ENCODE assay signal across 8 cellular contexts in genomic region chr4:139301821-139302611, GRCh38. TPM values are rescaled to one million over a fixed set of nuclear protein-coding genes. Genes with fewer than 3 reads are reported as not detected.
DNase-seq lines count a peak whose midpoint lies in the region; ATAC-seq, FAIRE-seq and TF ChIP-seq lines count a peak whose summit lies in the region.

NDUFC1 (minus strand) TSS chr4:139302477; CDS start chr4:139295798, 6,679 bp downstream.

- H3K4me3 Mint-ChIP-seq in mesothelial cell of epicardium = peak within 1 kb of the TSS; percentile 100

- no peak within 1 kb of the TSS for H2BK12ac ChIP-seq in H1 (ENCODE audit: low read depth, low read length)

- no peak within 1 kb of the TSS for H3K14ac ChIP-seq in H1 (ENCODE audit: insufficient read length)

- no peaks in the 10 kb centered on the region for H3K27me3 ChIP-seq in H1 (replicated peaks in 1 of 4; ENCODE audit: control insufficient read depth in 3 of 4, extremely low read depth in 1 of 4, insufficient read depth in 3 of 4, low read length in 3 of 4)

- no peak for TF ChIP-seq RAD21 in H1 (IDR thresholded peaks at IDR 0.05 in 1 of 2, conservative IDR thresholded peaks at IDR 0.05 in 1 of 2; ENCODE audit: low read depth in 2 of 2, low read length in 2 of 2)

- no peak for TF ChIP-seq CTCF in H1 (IDR thresholded peaks at IDR 0.05; ENCODE audit: control extremely low read depth in 1 of 3, insufficient read depth in 1 of 3, low read depth in 1 of 3, low read length in 3 of 3)
- peak; percentile 29 for TF ChIP-seq CTCF in mesothelial cell of epicardium (IDR thresholded peaks at IDR 0.05; ENCODE audit: unreplicated experiment)

- H3K56ac ChIP-seq in H1 (replicated peaks; ENCODE audit: insufficient read length, low read depth, low read length) = peak within 1 kb of the TSS; percentile 74

- H3K23ac ChIP-seq in H1 (ENCODE audit: insufficient read length) = no peak within 1 kb of the TSS

- DNase-seq in AG08396 (ENCODE audit: low spot score) (peak; percentile 55), NCI-H69 (lab: John Stamatoyannopoulos, UW) (peak; percentile 78), H1 (ENCODE audit: low read depth in 1 of 2, low spot score in 2 of 2) (peak in 1 of 2 experiments; percentile 75), mesothelial cell of epicardium (ENCODE audit: low spot score in 2 of 2, unreplicated experiment in 2 of 2) (peak; percentile 35 to 59)
- peak; percentile 27 to 34 for DNase-seq in activated CD8-positive, alpha-beta memory T cell treated with anti-CD3 and anti-CD28 coated beads for 1 hour (ENCODE audit: extremely low read depth in 1 of 2, low read depth in 1 of 2)
- DNase-seq in stimulated activated CD8-positive, alpha-beta memory T cell treated with anti-CD3 and anti-CD28 coated beads, Interleukin-7, amount 100 ng/mL, for 1 hour (ENCODE audit: low read depth in 2 of 2) = peak; percentile 22 to 33

- H3K9ac ChIP-seq in H1 (replicated peaks in 1 of 4; ENCODE audit: extremely low read depth in 1 of 4, low read depth in 3 of 4, low read length in 3 of 4) = peak within 1 kb of the TSS; percentile 80 to 94 (median 92)

- H4K8ac ChIP-seq in H1 (ENCODE audit: extremely low read depth, insufficient read depth, low read length) = peak within 1 kb of the TSS; percentile 99

- no peak within 1 kb of the TSS for H2AFZ ChIP-seq in H1 (ENCODE audit: low read length)

- H4K91ac ChIP-seq in H1 (replicated peaks; ENCODE audit: insufficient read length, low read length) = peak within 1 kb of the TSS; percentile 72

- H3K36me3 ChIP-seq in H1 (ENCODE audit: control insufficient read depth in 2 of 4, insufficient read depth in 4 of 4, low read length in 3 of 4) = peaks cover 0 to 20% (median 4%) of the 10 kb centered on the region in 4 experiments; a peak in 3 of 8 replicates

- peak; percentile 34 for ATAC-seq in GM18868 (IDR thresholded peaks at IDR 0.05; ENCODE audit: unreplicated experiment)
- ATAC-seq in HG03135 (IDR thresholded peaks at IDR 0.05; ENCODE audit: unreplicated experiment) = peak; percentile 40

- CTCF ChIA-PET in H1 (lab: Charles Lee; ENCODE audit: partially characterized antibody) = interaction anchor here (0.8 to 3.5 kb wide), 9 partner anchors 10 to 271 kb away, joined by 3 to 19 read pairs (median 4); no protein-coding TSS in a partner anchor

- peak within 1 kb of the TSS; percentile 94 for H3K4ac ChIP-seq in H1 (replicated peaks; ENCODE audit: insufficient read length, low read depth, low read length)

- peak within 1 kb of the TSS; percentile 83 for H3K27ac ChIP-seq in H1 (ENCODE audit: low read depth, low read length)

- TF ChIP-seq EP300 in H1 (IDR thresholded peaks at IDR 0.05; ENCODE audit: borderline replicate concordance in 1 of 2, low read depth in 2 of 2, low read length in 2 of 2) = no peak

- no peak for FAIRE-seq in H1 (lab: Jason Lieb, UNC)

- peaks cover 4% of the 10 kb centered on the region in 2 experiments; a peak in 3 of 4 replicates for H3K9me3 ChIP-seq in H1 (ENCODE audit: insufficient read depth in 2 of 2, low read depth in 1 of 2, low read length in 1 of 2)

- no peak within 1 kb of the TSS for H2AK5ac ChIP-seq in H1 (ENCODE audit: low read depth, low read length)

- H3K4me3 ChIP-seq in H1 (ENCODE audit: extremely low read depth in 1 of 4, insufficient read depth in 2 of 4, low read depth in 3 of 4, low read length in 4 of 4) = peak within 1 kb of the TSS; percentile 91 to 100 (median 93)

- H3K36me3 Mint-ChIP-seq in mesothelial cell of epicardium = peaks cover 16% of the 10 kb centered on the region

- H2BK20ac ChIP-seq in H1 (ENCODE audit: low read length) = no peak within 1 kb of the TSS

- TF ChIP-seq POLR2A in H1 (IDR thresholded peaks at IDR 0.05; ENCODE audit: control extremely low read depth in 1 of 2, low read depth in 2 of 2, low read length in 2 of 2) = peak; percentile 19 to 81

- H3K4me1 Mint-ChIP-seq in mesothelial cell of epicardium = peaks cover 32% of the 10 kb centered on the region

- H3K4me1 ChIP-seq in H1 (replicated peaks in 1 of 4; ENCODE audit: control insufficient read depth in 3 of 4, insufficient read depth in 4 of 4, low read length in 3 of 4) = peaks cover 0 to 2% (median 0%) of the 10 kb centered on the region in 4 experiments; a peak in 1 of 7 replicates

- no peaks in the 10 kb centered on the region for H3K27me3 Mint-ChIP-seq in mesothelial cell of epicardium (ENCODE audit: low read depth)

- peak within 1 kb of the TSS; percentile 34 for H4K5ac ChIP-seq in H1 (ENCODE audit: insufficient read length, low read depth, low read length)

- H2BK120ac ChIP-seq in H1 (replicated peaks; ENCODE audit: low read depth, low read length) = no peak within 1 kb of the TSS

- H3K4me2 ChIP-seq in H1 (ENCODE audit: insufficient read depth in 1 of 2, low read depth in 2 of 2, low read length in 2 of 2) = peak within 1 kb of the TSS; percentile 77 to 99

- peaks cover 8% of the 10 kb centered on the region for H3K9me3 Mint-ChIP-seq in mesothelial cell of epicardium

- 3% methylated on average over 30 of the region's 46 CpGs; no CpG with 5 or more reads in 1 of the 2 experiments for WGBS in H1 (ENCODE audit: extremely low coverage in 1 of 2, insufficient coverage in 1 of 2, insufficient read length in 1 of 2, insufficient replicate concordance in 2 of 2, low coverage in 1 of 2, low lambda C conversion rate in 2 of 2, missing lambda C conversion rate in 1 of 2), 2 experiments

- H2BK15ac ChIP-seq in H1 (ENCODE audit: low read length) = 0 out of 2 replicates have a peak within 1 kb of the TSS, but pooled peaks have one; percentile 47

- peaks cover 4 to 7% of the 10 kb centered on the region in 2 experiments for H4K20me1 ChIP-seq in H1 (replicated peaks in 1 of 2; ENCODE audit: control insufficient read depth in 1 of 2, insufficient read depth in 2 of 2, low read length in 2 of 2)

- H3K79me2 ChIP-seq in H1 (ENCODE audit: control insufficient read depth in 1 of 2, insufficient read depth in 2 of 2, low read length in 2 of 2) = peaks cover 44 to 70% of the 10 kb centered on the region in 2 experiments

- peak within 1 kb of the TSS; percentile 100 for H3K27ac Mint-ChIP-seq in mesothelial cell of epicardium

- POLR2A ChIA-PET in H1 (lab: Charles Lee; ENCODE audit: partially characterized antibody) = interaction anchor here (0.6 to 3.5 kb wide), 24 partner anchors 9 to 223 kb away, joined by 3 to 31 read pairs (median 4); partner anchors contain the start of gene ELF2

- H3K79me1 ChIP-seq in H1 (ENCODE audit: low read depth, low read length) = no peaks in the 10 kb centered on the region

- peaks cover 6% of the 10 kb centered on the region for H3K23me2 ChIP-seq in H1 (ENCODE audit: low read depth, low read length)

- peak within 1 kb of the TSS; percentile 86 for H3K18ac ChIP-seq in H1 (ENCODE audit: extremely low read depth, low read length)

- H2BK5ac ChIP-seq in H1 (ENCODE audit: low read depth, low read length) = peak within 1 kb of the TSS; percentile 84

TF ChIP-seq in H1, 55 proteins besides CTCF, POLR2A, EP300 and RAD21:
- TF ChIP-seq FOSL1 (IDR thresholded peaks at IDR 0.05; ENCODE audit: insufficient read depth, low read depth, low read length) (no peak), POLR2AphosphoS5 (IDR thresholded peaks at IDR 0.05; ENCODE audit: low read depth, low read length) (peak; percentile 43; the same call in 1 of the 2 replicates), SIN3A (conservative IDR thresholded peaks at IDR 0.05 in 1 of 2, IDR thresholded peaks at IDR 0.05 in 1 of 2; ENCODE audit: low read depth in 1 of 2, low read length in 2 of 2) (peak; percentile 37 to 63; a peak in 2 of 4 replicates), TAF7 (optimal IDR thresholded peaks at IDR 0.05; ENCODE audit: borderline replicate concordance, low read depth, low read length) (peak; percentile 17), TAF1 (IDR thresholded peaks at IDR 0.05; ENCODE audit: low read depth, low read length) (peak; percentile 47; the same call in 1 of the 2 replicates), EZH2 (IDR thresholded peaks at IDR 0.05; ENCODE audit: low read depth, low read length, severe bottlenecking) (no peak), CEBPB (IDR thresholded peaks at IDR 0.05; ENCODE audit: low read depth, low read length) (no peak), TBP (IDR thresholded peaks at IDR 0.05; ENCODE audit: low read depth, low read length) (peak; percentile 46; the same call in 1 of the 2 replicates), PHF8 (conservative IDR thresholded peaks at IDR 0.05; ENCODE audit: low read depth, low read length) (peak; percentile 54; the same call in 1 of the 2 replicates)

RNA-seq across cellular contexts. Expression of gene NDUFC1, which starts in this region (rescaled TPM):
- total RNA-seq in H1 (2021; fragmentation: NEBNext Ultra II Directional; extraction: Animal tissue kit (Norgen Biotek cat#: 25700)) = 54.5 and 62.0 TPM in 2 replicates
- 41.9 and 48.4 TPM in 2 replicates for polyA plus RNA-seq in H1 (2011; rRNA removed)
- 45.9 TPM for polyA plus RNA-seq in H1 (2011; cell fraction: cytosol; rRNA removed)
- 33.1 TPM for polyA plus RNA-seq in H1 (2011; cell fraction: nucleus; rRNA removed)
- 51.2 to 74.8 TPM (median 61.0 TPM) in 4 replicates for polyA plus RNA-seq in H1 (2012, experiment 1 of 2)
- 31.1 TPM for polyA plus RNA-seq in H1 (2012, experiment 2 of 2)
- polyA plus RNA-seq in H1 (2013, experiment 1 of 2) = 151 TPM
- polyA plus RNA-seq in H1 (2013, experiment 2 of 2) = 155 TPM
- polyA minus RNA-seq in H1 (2011; rRNA and poly(A)+ RNA removed) = 6.2 and 6.9 TPM in 2 replicates
- 18.2 TPM for polyA minus RNA-seq in H1 (2011; cell fraction: cytosol; rRNA and poly(A)+ RNA removed)
- polyA minus RNA-seq in H1 (2011; cell fraction: nucleus; rRNA and poly(A)+ RNA removed) = 14.9 TPM
- 35.2 to 39.1 TPM (median 38.5 TPM) in 3 replicates for total RNA-seq in mesothelial cell of epicardium
